9 cellular contexts compared by ENCODE assay signal in genomic region chr5:11903614-11904269, GRCh38. TPM values are rescaled to one million over a fixed set of nuclear protein-coding genes. Genes with fewer than 3 reads are reported as not detected.
A peak's percentile ranks its signal among the peaks of the same experiment; 100 is the strongest.
DNase-seq lines count a peak whose midpoint lies in the region; ATAC-seq and TF ChIP-seq lines count a peak whose summit lies in the region.
"Had no signal": no experiment of that assay in that cellular context is flagged by ENCODE, and none has a peak within 500 bp of the region (broad histone marks: within the 10 kb centered on the region; RNA-seq: fewer than 3 reads in every experiment).

No MANE protein-coding gene starts in this region.

- no peak overlapping the region for H3K4me3 ChIP-seq in GM12865 (ENCODE audit: low read depth, low read length)
- H3K4me3 ChIP-seq in iPS-11a (ENCODE audit: low read depth, low read length) = peak overlapping the region; percentile 40

- no peak for TF ChIP-seq CTCF in GM12865 (IDR thresholded peaks at IDR 0.05; ENCODE audit: insufficient read depth, low read depth, low read length, missing control alignments)

- CTCF ChIA-PET in activated CD8-positive, alpha-beta T cell treated with anti-CD3 and anti-CD28 coated beads, Interleukin-2, amount 10 ng/mL, durations not matched to agents 7 days and 5 days (lab: Charles Lee) = no interaction called here

- no peak overlapping the region for H3K4me3 Mint-ChIP-seq in activated CD8-positive, alpha-beta T cell treated with anti-CD3 and anti-CD28 coated beads, Interleukin-2, amount 10 ng/mL, durations not matched to agents 7 days and 5 days
- H3K4me3 Mint-ChIP-seq in stimulated activated naive CD8-positive, alpha-beta T cell treated with anti-CD3 and anti-CD28 coated beads, Interleukin-15, amount 100 ng/mL, for 72 hours = peak overlapping the region in 1 of 2 donors; percentile 35

- no peaks in the 10 kb centered on the region for H3K9me3 Mint-ChIP-seq in activated CD8-positive, alpha-beta T cell treated with anti-CD3 and anti-CD28 coated beads, Interleukin-2, amount 10 ng/mL, durations not matched to agents 7 days and 5 days (ENCODE audit: insufficient read depth)
- H3K9me3 Mint-ChIP-seq in stimulated activated naive CD8-positive, alpha-beta T cell treated with anti-CD3 and anti-CD28 coated beads, Interleukin-15, amount 100 ng/mL, for 72 hours = no peaks in the 10 kb centered on the region

- POLR2A ChIA-PET in activated CD8-positive, alpha-beta T cell treated with anti-CD3 and anti-CD28 coated beads, Interleukin-2, amount 10 ng/mL, durations not matched to agents 7 days and 5 days (lab: Charles Lee) = no interaction called here

- H3K4me1 Mint-ChIP-seq in activated CD8-positive, alpha-beta T cell treated with anti-CD3 and anti-CD28 coated beads, Interleukin-2, amount 10 ng/mL, durations not matched to agents 7 days and 5 days (ENCODE audit: low read depth) = peaks cover 2% of the 10 kb centered on the region
- H3K4me1 Mint-ChIP-seq in stimulated activated naive CD8-positive, alpha-beta T cell treated with anti-CD3 and anti-CD28 coated beads, Interleukin-15, amount 100 ng/mL, for 72 hours = peaks cover 5% of the 10 kb centered on the region

- H3K27me3 Mint-ChIP-seq in activated CD8-positive, alpha-beta T cell treated with anti-CD3 and anti-CD28 coated beads, Interleukin-2, amount 10 ng/mL, durations not matched to agents 7 days and 5 days (ENCODE audit: low read depth) = peaks cover 31% of the 10 kb centered on the region
- peaks cover 42% of the 10 kb centered on the region for H3K27me3 Mint-ChIP-seq in stimulated activated naive CD8-positive, alpha-beta T cell treated with anti-CD3 and anti-CD28 coated beads, Interleukin-15, amount 100 ng/mL, for 72 hours

- peak; percentile 53 for ATAC-seq in HG03103 (IDR thresholded peaks at IDR 0.05; ENCODE audit: low read depth, unreplicated experiment)
- peak; percentile 55 for ATAC-seq in activated CD8-positive, alpha-beta T cell treated with anti-CD3 and anti-CD28 coated beads, Interleukin-2, amount 10 ng/mL, durations not matched to agents 7 days and 5 days
- ATAC-seq in stimulated activated naive CD8-positive, alpha-beta T cell treated with anti-CD3 and anti-CD28 coated beads, Interleukin-15, amount 100 ng/mL, for 72 hours = peak; percentile 56
- ATAC-seq in GM19035 (IDR thresholded peaks at IDR 0.05; ENCODE audit: unreplicated experiment) = no peak
- no peak for ATAC-seq in HG03280 (IDR thresholded peaks at IDR 0.05; ENCODE audit: unreplicated experiment)

- no peaks in the 10 kb centered on the region for H3K36me3 Mint-ChIP-seq in activated CD8-positive, alpha-beta T cell treated with anti-CD3 and anti-CD28 coated beads, Interleukin-2, amount 10 ng/mL, durations not matched to agents 7 days and 5 days (ENCODE audit: low read depth)

- DNase-seq in GM12865 (ENCODE audit: low read depth) (peak; percentile 5), NCI-H128 (lab: John Stamatoyannopoulos, UW; ENCODE audit: unreplicated experiment) (no peak)
- DNase-seq in activated CD8-positive, alpha-beta T cell treated with anti-CD3 and anti-CD28 coated beads, Interleukin-2, amount 10 ng/mL, durations not matched to agents 7 days and 5 days = no peak
- DNase-seq in stimulated activated naive CD8-positive, alpha-beta T cell treated with anti-CD3 and anti-CD28 coated beads, Interleukin-15, amount 100 ng/mL, for 72 hours = no peak

- no peak overlapping the region for H3K27ac Mint-ChIP-seq in activated CD8-positive, alpha-beta T cell treated with anti-CD3 and anti-CD28 coated beads, Interleukin-2, amount 10 ng/mL, durations not matched to agents 7 days and 5 days
- no peak overlapping the region for H3K27ac Mint-ChIP-seq in stimulated activated naive CD8-positive, alpha-beta T cell treated with anti-CD3 and anti-CD28 coated beads, Interleukin-15, amount 100 ng/mL, for 72 hours
- H3K27ac Mint-ChIP-seq: IgD-negative memory B cell had no signal

RNA-seq across cellular contexts. Expression of gene CTNND2, which starts 0.5 kb away (rescaled TPM):
- not detected for total RNA-seq in activated CD8-positive, alpha-beta T cell treated with anti-CD3 and anti-CD28 coated beads, Interleukin-2, amount 10 ng/mL, durations not matched to agents 7 days and 5 days

Comparison
In these comparisons a context has a peak if more than half of its experiments do, and no peak if none do; other contexts are left out.
1. ATAC-seq: peak in HG03103 (single experiment), activated CD8-positive, alpha-beta T cell treated with anti-CD3 and anti-CD28 coated beads, Interleukin-2, amount 10 ng/mL, durations not matched to agents 7 days and 5 days (single experiment) and stimulated activated naive CD8-positive, alpha-beta T cell treated with anti-CD3 and anti-CD28 coated beads, Interleukin-15, amount 100 ng/mL, for 72 hours (single experiment); none in GM19035 (single experiment) and HG03280 (single experiment).